2 cellular contexts compared by ENCODE assay signal in the genomic region with DNA sequence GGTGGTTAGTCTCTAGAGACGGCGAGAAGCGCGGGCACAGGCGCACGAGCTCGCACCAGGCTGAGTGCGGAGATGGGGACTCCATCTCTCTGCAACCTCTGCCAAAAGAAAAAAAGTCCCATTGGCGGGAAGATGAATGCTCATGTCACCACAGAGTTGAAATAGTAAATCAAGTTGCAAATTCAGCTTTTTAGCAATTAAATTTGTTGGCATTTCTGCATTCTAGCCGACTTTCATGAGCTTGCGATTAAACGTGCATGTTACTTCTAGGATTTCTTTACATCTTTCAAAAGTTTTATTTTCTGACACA.
A peak's percentile ranks its signal among the peaks of the same experiment; 100 is the strongest.
TF ChIP-seq lines count a peak whose summit lies in the region.

No MANE protein-coding gene starts in this region.

TF ChIP-seq in SK-N-SH, 30 proteins besides CTCF, POLR2A, EP300 and RAD21:
- TF ChIP-seq SIN3A (IDR thresholded peaks at IDR 0.05; ENCODE audit: borderline replicate concordance, low read depth, low read length) = no peak
- no peak for TF ChIP-seq FOXJ3 (CRISPR knock-in tag; IDR thresholded peaks at IDR 0.05)
- peak; percentile 6; the same call in 1 of the 2 replicates for TF ChIP-seq MXI1 (IDR thresholded peaks at IDR 0.05; ENCODE audit: low read depth, low read length)

TF ChIP-seq in endothelial cell of umbilical vein, 7 proteins besides CTCF, POLR2A, EP300 and RAD21:
- TF ChIP-seq JUN (IDR thresholded peaks at IDR 0.05; ENCODE audit: borderline replicate concordance, insufficient read depth, insufficient read length, low read depth) = no peak
- TF ChIP-seq POLR2AphosphoS5 (IDR thresholded peaks at IDR 0.05; ENCODE audit: insufficient read depth, low read depth, low read length) = no peak
- TF ChIP-seq MYC (IDR thresholded peaks at IDR 0.05; ENCODE audit: low read depth, low read length) = no peak
- TF ChIP-seq EZH2 (IDR thresholded peaks at IDR 0.05; ENCODE audit: borderline replicate concordance, low read depth, low read length, severe bottlenecking) = no peak
- no peak for TF ChIP-seq GATA2 (IDR thresholded peaks at IDR 0.05; ENCODE audit: insufficient read depth, insufficient read length, low read depth, low read length)
- TF ChIP-seq FOS (IDR thresholded peaks at IDR 0.05; ENCODE audit: borderline replicate concordance, insufficient read depth, low read length) = no peak
- TF ChIP-seq, protein P1, sequence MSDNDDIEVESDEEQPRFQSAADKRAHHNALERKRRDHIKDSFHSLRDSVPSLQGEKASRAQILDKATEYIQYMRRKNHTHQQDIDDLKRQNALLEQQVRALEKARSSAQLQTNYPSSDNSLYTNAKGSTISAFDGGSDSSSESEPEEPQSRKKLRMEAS (IDR thresholded peaks at IDR 0.05; ENCODE audit: insufficient read depth, insufficient read length) = no peak
